Comparison of ENCODE assay signal across 13 cellular contexts in genomic region chr7:116259821-116260440, GRCh38. TPM values are rescaled to one million over a fixed set of nuclear protein-coding genes. Genes with fewer than 3 reads are reported as not detected.
DNase-seq lines count a peak whose midpoint lies in the region; ATAC-seq, FAIRE-seq and TF ChIP-seq lines count a peak whose summit lies in the region.
"Had no signal": no experiment of that assay in that cellular context is flagged by ENCODE, and none has a peak within 500 bp of the region (broad histone marks: within the 10 kb centered on the region; RNA-seq: fewer than 3 reads in every experiment).

No MANE protein-coding gene starts in this region.

- no peaks in the 10 kb centered on the region for H3K9me3 ChIP-seq in keratinocyte (ENCODE audit: control insufficient read depth, low read depth, low read length)
- H3K9me3 ChIP-seq in heart left ventricle, result no peaks in the 10 kb centered on the region
- H3K9me3 ChIP-seq: BLaER1, uterus had no signal

- peak overlapping the region; percentile 39 for H3K4me2 ChIP-seq in keratinocyte (ENCODE audit: control insufficient read depth, extremely low read depth, insufficient read depth, low read depth, low read length)
- H3K4me2 ChIP-seq: BLaER1 had no signal

- H3K27me3 ChIP-seq in brain microvascular endothelial cell (replicated peaks) (no peaks in the 10 kb centered on the region), keratinocyte (ENCODE audit: control insufficient read depth, extremely low read depth, insufficient read depth, low read length) (no peaks in the 10 kb centered on the region), heart left ventricle (no peaks in the 10 kb centered on the region)
- H3K27me3 ChIP-seq: BLaER1, uterus had no signal

- DNase-seq in AG08395 (ENCODE audit: low spot score) (peak; percentile 75), HS-5 (ENCODE audit: low read depth) (peak; percentile 87), brain microvascular endothelial cell (peak; percentile 57), keratinocyte (ENCODE audit: low read depth, low spot score) (peak; percentile 73), activated gamma-delta T cell (lab: John Stamatoyannopoulos, UW) (no peak), heart left ventricle (no peak)
- no peak for DNase-seq in activated T-cell treated with anti-CD3 and anti-CD28 coated beads, Interleukin-2, amount 50 U/mL, for 4 hours
- DNase-seq: NCI-H187 treated with DMSO at 0.1 percent for 48 hours; stimulated activated CD4-positive, alpha-beta T cell treated with anti-CD3 and anti-CD28 coated beads, Interleukin-12 subunit alpha, Interleukin-12 subunit beta, amount 100 ng/mL, for 4 hours; uterus had no signal

- H3K9me1 ChIP-seq in keratinocyte (ENCODE audit: control insufficient read depth, extremely low read depth, insufficient read depth, low read length), result no peaks in the 10 kb centered on the region

- peak; percentile 98 for FAIRE-seq in keratinocyte (lab: Jason Lieb, UNC)

- H3K9ac ChIP-seq in keratinocyte (ENCODE audit: control insufficient read depth, extremely low read depth, insufficient read depth, low read length), result peak overlapping the region; percentile 38
- H3K9ac ChIP-seq: BLaER1 had no signal

- H3K27ac ChIP-seq in brain microvascular endothelial cell, result peak overlapping the region; percentile 63
- H3K27ac ChIP-seq in keratinocyte (ENCODE audit: control insufficient read depth, insufficient read depth, low read length), result peak overlapping the region; percentile 83
- peak overlapping the region in 1 of 12 donors; percentile 49 for H3K27ac ChIP-seq in heart left ventricle
- H3K27ac ChIP-seq: BLaER1 had no signal

- no peak for ATAC-seq in heart left ventricle
- no peak for ATAC-seq in activated T-cell treated with anti-CD3 and anti-CD28 coated beads, Interleukin-2, amount 50 U/mL, for 4 hours
- ATAC-seq in HG02763 (IDR thresholded peaks at IDR 0.05; ENCODE audit: unreplicated experiment), result no peak

- dilution Hi-C loops in keratinocyte (cut with MboI; ENCODE audit: extremely low pct_ligation_motif_present, low sequenced_read_pairs), result loop anchor here (25.0 kb wide), 1 partner anchor 252 kb away; no protein-coding TSS in a partner anchor

- H4K20me1 ChIP-seq in keratinocyte (ENCODE audit: control insufficient read depth, extremely low read depth, insufficient read depth, low read length), result no peaks in the 10 kb centered on the region
- H4K20me1 ChIP-seq: BLaER1 had no signal

- peaks cover 4% of the 10 kb centered on the region for H3K36me3 Mint-ChIP-seq in activated T-cell treated with anti-CD3 and anti-CD28 coated beads, Interleukin-2, amount 50 U/mL, for 4 hours (ENCODE audit: insufficient read depth)

- TF ChIP-seq CTCF in brain microvascular endothelial cell (IDR thresholded peaks at IDR 0.05; ENCODE audit: low read depth, low read length, missing control alignments) (no peak), keratinocyte (optimal IDR thresholded peaks at IDR 0.05 in 1 of 3, IDR thresholded peaks at IDR 0.05 in 1 of 3, conservative IDR thresholded peaks at IDR 0.05 in 1 of 3; ENCODE audit: extremely low read depth in 1 of 3, insufficient read depth in 2 of 3, low read length in 3 of 3) (no peak), heart left ventricle (IDR thresholded peaks at IDR 0.05) (no peak)

- 79 to 96% (median 85%) methylated on average over 6 of the region's 6 CpGs for WGBS in heart left ventricle, 4 donors

- H3K4me3 Mint-ChIP-seq in activated T-cell treated with anti-CD3 and anti-CD28 coated beads, Interleukin-2, amount 50 U/mL, for 4 hours, result no peak overlapping the region
- H3K4me3 Mint-ChIP-seq: nephron had no signal

- H3K4me3 ChIP-seq in brain microvascular endothelial cell (ENCODE audit: low read depth, low read length), result no peak overlapping the region
- H3K4me3 ChIP-seq in keratinocyte (ENCODE audit: control insufficient read depth in 2 of 3, extremely low read depth in 1 of 3, insufficient read depth in 2 of 3, low read depth in 1 of 3, low read length in 3 of 3), result no peak overlapping the region
- no peak overlapping the region for H3K4me3 ChIP-seq in heart left ventricle
- H3K4me3 ChIP-seq: BLaER1, uterus had no signal

- no peak overlapping the region for H2AFZ ChIP-seq in keratinocyte (ENCODE audit: control insufficient read depth, low read length)

- peaks cover 14% of the 10 kb centered on the region for H3K36me3 ChIP-seq in brain microvascular endothelial cell (replicated peaks)
- peaks cover 5 to 6% of the 10 kb centered on the region in 2 experiments for H3K36me3 ChIP-seq in keratinocyte (ENCODE audit: control insufficient read depth in 2 of 2, extremely low read depth in 1 of 2, insufficient read depth in 2 of 2, low read length in 2 of 2)
- peaks cover 0 to 33% (median 20%) of the 10 kb centered on the region in 9 donors for H3K36me3 ChIP-seq in heart left ventricle
- H3K36me3 ChIP-seq: BLaER1, uterus had no signal

- no peaks in the 10 kb centered on the region for H3K79me2 ChIP-seq in keratinocyte (ENCODE audit: control insufficient read depth, insufficient read depth, low read length)

- peaks cover 17% of the 10 kb centered on the region for H3K4me1 ChIP-seq in keratinocyte (ENCODE audit: control insufficient read depth, extremely low read depth, insufficient read depth, low read length)
- peaks cover 0 to 9% (median 6%) of the 10 kb centered on the region in 12 donors for H3K4me1 ChIP-seq in heart left ventricle
- H3K4me1 ChIP-seq: BLaER1, uterus had no signal

- in situ Hi-C loops in brain microvascular endothelial cell (cut with HindIII; ENCODE audit: low pct_ligation_motif_present, low sequenced_read_pairs), result loop anchor here (25.0 kb wide), 1 partner anchor 327 kb away; no protein-coding TSS in a partner anchor

- no peak for TF ChIP-seq POLR2A in heart left ventricle (IDR thresholded peaks at IDR 0.05)

- no peaks in the 10 kb centered on the region for H3K9me3 Mint-ChIP-seq in activated T-cell treated with anti-CD3 and anti-CD28 coated beads, Interleukin-2, amount 50 U/mL, for 4 hours
- H3K9me3 Mint-ChIP-seq: nephron had no signal

- peaks cover 9% of the 10 kb centered on the region for H3K4me1 Mint-ChIP-seq in activated T-cell treated with anti-CD3 and anti-CD28 coated beads, Interleukin-2, amount 50 U/mL, for 4 hours (ENCODE audit: low read depth)

- intact Hi-C loops in heart left ventricle (cut with DNase I), result loop anchor here (1.0 to 10.0 kb wide), 17 partner anchors 65 to 552 kb away; partner anchors contain the start of gene CAV1 (in 8 of the 10)

- no peaks in the 10 kb centered on the region for H3K27me3 Mint-ChIP-seq in activated T-cell treated with anti-CD3 and anti-CD28 coated beads, Interleukin-2, amount 50 U/mL, for 4 hours (ENCODE audit: low read depth)

RNA-seq across cellular contexts. Expression of gene TES, which starts 49.6 kb away (rescaled TPM):
- 142 to 187 TPM (median 173 TPM) in 3 replicates for polyA plus RNA-seq in keratinocyte
- polyA plus RNA-seq in keratinocyte (2011; ENCODE audit: low read depth), result 123 TPM
- 103 and 173 TPM in 2 replicates for polyA plus RNA-seq in keratinocyte (2011; cell fraction: cytosol; rRNA removed)
- polyA plus RNA-seq in keratinocyte (2011; cell fraction: nucleus; rRNA removed), result 185 and 224 TPM in 2 replicates
- 78.6 and 92.7 TPM in 2 replicates for polyA plus RNA-seq in keratinocyte (2012; ENCODE audit: low replicate concordance)
- 78.7 to 141 TPM (median 137 TPM) in 3 replicates for polyA minus RNA-seq in keratinocyte
- 104 TPM for polyA minus RNA-seq in keratinocyte (2011; cell fraction: cytosol; rRNA and poly(A)+ RNA removed)
- 112 and 181 TPM in 2 replicates for polyA minus RNA-seq in keratinocyte (2011; cell fraction: nucleus; rRNA and poly(A)+ RNA removed)
- 10 to 100 TPM; 15.6 to 42.2 (median 22.8) TPM for total RNA-seq in heart left ventricle
- 10 to 100 TPM; 10.3 to 66.9 TPM for polyA plus RNA-seq in heart left ventricle
- 10 to 100 TPM; 38.0 to 57.1 (median 53.4) TPM for total RNA-seq in activated T-cell treated with anti-CD3 and anti-CD28 coated beads, Interleukin-2, amount 50 U/mL, for 4 hours

Comparison
In these comparisons a context has a peak if more than half of its experiments do, and no peak if none do; other contexts are left out.
1. DNase-seq: peak in AG08395 (single experiment), HS-5 (single experiment), brain microvascular endothelial cell (single experiment) and keratinocyte (single experiment); none in activated gamma-delta T cell (single experiment), heart left ventricle (0 of 5) and activated T-cell treated with anti-CD3 and anti-CD28 coated beads, Interleukin-2, amount 50 U/mL, for 4 hours (single experiment).